ENCODE assay signal across 23 cellular contexts in genomic region chr3:29708884-29709283, GRCh38.
DNase-seq lines count a peak whose midpoint lies in the region; ATAC-seq lines count a peak whose summit lies in the region.
"Had no signal": no experiment of that assay in that cellular context is flagged by ENCODE, and none has a peak within 500 bp of the region (broad histone marks: within the 10 kb centered on the region; RNA-seq: fewer than 3 reads in every experiment).

No MANE protein-coding gene starts in this region.

- H3K4me3 ChIP-seq in mesenchymal stem cell (ENCODE audit: insufficient read depth in 1 of 2, low read depth in 1 of 2, low read length in 2 of 2), result no peak overlapping the region
- no peak overlapping the region for H3K4me3 ChIP-seq in trophoblast cell (ENCODE audit: low read depth, low read length)
- no peak overlapping the region for H3K4me3 ChIP-seq in aorta (ENCODE audit: low read length in 2 of 2)
- H3K4me3 ChIP-seq in GM23248, result no peak overlapping the region
- H3K4me3 ChIP-seq: BLaER1 had no signal

- no peak overlapping the region for H4K12ac ChIP-seq in trophoblast cell (ENCODE audit: low read depth, low read length)

- H3K18ac ChIP-seq in mesenchymal stem cell (ENCODE audit: low read depth in 1 of 2, low read length in 2 of 2) (peak overlapping the region in 1 of 2 experiments; percentile 61), trophoblast cell (ENCODE audit: low read length) (no peak overlapping the region)

- H3K27me3 ChIP-seq in mesenchymal stem cell (ENCODE audit: control insufficient read depth in 1 of 2, insufficient read depth in 1 of 2, low read length in 2 of 2) (no peaks in the 10 kb centered on the region), trophoblast cell (ENCODE audit: insufficient read depth, low read length) (no peaks in the 10 kb centered on the region), aorta (ENCODE audit: control insufficient read depth in 1 of 2, insufficient read depth in 2 of 2, low read length in 1 of 2) (no peaks in the 10 kb centered on the region), GM23248 (replicated peaks; ENCODE audit: insufficient read depth) (no peaks in the 10 kb centered on the region)
- H3K27me3 ChIP-seq: BLaER1 had no signal

- in situ Hi-C loops in GM23248 (cut with MboI), result no loop called here

- peak; percentile 3 for DNase-seq in NCI-H2227 (lab: John Stamatoyannopoulos, UW; ENCODE audit: unreplicated experiment)
- no peak for DNase-seq in NCI-H2227 treated with DMSO at 0.1 percent for 48 hours (lab: John Stamatoyannopoulos, UW)
- no peak for DNase-seq in mesenchymal stem cell
- DNase-seq in trophoblast cell, result no peak
- no peak for DNase-seq in aorta
- no peak for DNase-seq in activated T-cell treated with anti-CD3 and anti-CD28 coated beads for 4 hours
- no peak for DNase-seq in T1000 (lab: John Stamatoyannopoulos, UW)
- no peak for DNase-seq in GM23248
- DNase-seq: ACHN; CD4-positive, alpha-beta T cell; COR-L47; DMS79 treated with DMSO at 0.1 percent for 48 hours; KBM-7; MM.1S; NCI-H1048; NCI-H1417 treated with DMSO at 0.1 percent for 48 hours; NCI-H187 treated with DMSO at 0.1 percent for 48 hours; NCI-H226; NCI-H510A treated with DMSO at 0.1 percent for 48 hours; NCI-H748 treated with DMSO at 0.1 percent for 48 hours had no signal

- H3K9me2 ChIP-seq in GM23248 (ENCODE audit: insufficient read depth), result no peaks in the 10 kb centered on the region; the same call in 1 of the 2 replicates

- peaks cover 0 to 2% of the 10 kb centered on the region in 2 experiments for H3K36me3 ChIP-seq in mesenchymal stem cell (ENCODE audit: control insufficient read depth in 1 of 2, insufficient read depth in 2 of 2, low read depth in 1 of 2, low read length in 2 of 2)
- H3K36me3 ChIP-seq in trophoblast cell (ENCODE audit: control insufficient read depth in 1 of 2, insufficient read depth in 2 of 2, low read length in 2 of 2), result no peaks in the 10 kb centered on the region
- H3K36me3 ChIP-seq in aorta (ENCODE audit: control insufficient read depth in 1 of 2, insufficient read depth in 2 of 2, low read length in 1 of 2), result no peaks in the 10 kb centered on the region
- H3K36me3 ChIP-seq in GM23248 (ENCODE audit: low read depth), result peaks cover 5% of the 10 kb centered on the region; the same call in 1 of the 2 replicates
- H3K36me3 ChIP-seq: BLaER1 had no signal

- H2BK12ac ChIP-seq in mesenchymal stem cell (ENCODE audit: low read length in 2 of 2) (peak overlapping the region in 1 of 2 experiments; percentile 21), trophoblast cell (ENCODE audit: low read length) (no peak overlapping the region)

- H2BK120ac ChIP-seq in mesenchymal stem cell (ENCODE audit: low read depth, low read length), result no peak overlapping the region
- H2BK120ac ChIP-seq in trophoblast cell (ENCODE audit: insufficient read depth, low read length, poor library complexity), result no peak overlapping the region

- H2AK5ac ChIP-seq in mesenchymal stem cell (ENCODE audit: low read length, severe bottlenecking) (no peak overlapping the region), trophoblast cell (ENCODE audit: low read length) (no peak overlapping the region)

- H4K20me1 ChIP-seq in GM23248 (ENCODE audit: insufficient read depth), result no peaks in the 10 kb centered on the region
- H4K20me1 ChIP-seq: BLaER1 had no signal

- intact Hi-C loops in aorta (cut with DNase I), result no loop called here

- H3K79me1 ChIP-seq in mesenchymal stem cell (replicated peaks; ENCODE audit: low read length, poor library complexity, severe bottlenecking), result peaks cover 12% of the 10 kb centered on the region
- H3K79me1 ChIP-seq in trophoblast cell (ENCODE audit: low read length), result no peaks in the 10 kb centered on the region

- H3K4ac ChIP-seq in mesenchymal stem cell (ENCODE audit: low read depth in 1 of 2, low read length in 2 of 2) (no peak overlapping the region), trophoblast cell (ENCODE audit: low read depth, low read length) (no peak overlapping the region)

- H3K4me1 ChIP-seq in mesenchymal stem cell (ENCODE audit: control insufficient read depth, insufficient read depth, low read depth, low read length), result no peaks in the 10 kb centered on the region
- no peaks in the 10 kb centered on the region for H3K4me1 ChIP-seq in trophoblast cell (ENCODE audit: control insufficient read depth in 1 of 2, insufficient read depth in 2 of 2, low read length in 2 of 2)
- H3K4me1 ChIP-seq in aorta (ENCODE audit: control insufficient read depth in 1 of 2, insufficient read depth in 2 of 2, low read length in 2 of 2), result peaks cover 0 to 2% of the 10 kb centered on the region in 2 donors
- no peaks in the 10 kb centered on the region for H3K4me1 ChIP-seq in GM23248 (ENCODE audit: insufficient read depth)
- H3K4me1 ChIP-seq: BLaER1 had no signal

- H3K79me2 ChIP-seq in trophoblast cell (ENCODE audit: control insufficient read depth, insufficient read depth, low read length, poor library complexity), result no peaks in the 10 kb centered on the region
- peaks cover 24% of the 10 kb centered on the region; the same call in 1 of the 2 replicates for H3K79me2 ChIP-seq in GM23248 (ENCODE audit: insufficient read depth)

- no peak overlapping the region for H4K8ac ChIP-seq in mesenchymal stem cell (ENCODE audit: low read length)
- no peak overlapping the region for H4K8ac ChIP-seq in trophoblast cell (ENCODE audit: low read depth, low read length)

- H3F3A ChIP-seq in GM23248 (ENCODE audit: insufficient read depth), result 0 out of 2 replicates have a peak, but pooled peaks cover 4% of the 10 kb centered on the region

- ATAC-seq in aorta (ENCODE audit: low FRiP score), result peak; percentile 32

- H2BK5ac ChIP-seq in mesenchymal stem cell (ENCODE audit: low read depth, low read length, poor library complexity, severe bottlenecking) (no peak overlapping the region), trophoblast cell (ENCODE audit: low read depth, low read length, poor library complexity) (no peak overlapping the region)

- no peak overlapping the region for H3K14ac ChIP-seq in mesenchymal stem cell (ENCODE audit: low read length in 2 of 2)
- H3K14ac ChIP-seq in trophoblast cell (ENCODE audit: low read length), result no peak overlapping the region

- H3K9me3 ChIP-seq in mesenchymal stem cell (ENCODE audit: control insufficient read depth, low read length), result no peaks in the 10 kb centered on the region
- H3K9me3 ChIP-seq in trophoblast cell (ENCODE audit: insufficient read depth, low read depth, low read length), result no peaks in the 10 kb centered on the region
- no peaks in the 10 kb centered on the region for H3K9me3 ChIP-seq in aorta (ENCODE audit: control insufficient read depth, low read length)
- H3K9me3 ChIP-seq in GM23248 (ENCODE audit: low read depth), result no peaks in the 10 kb centered on the region
- H3K9me3 ChIP-seq: BLaER1 had no signal

- 91% methylated on average over 8 of the region's 8 CpGs for WGBS in mesenchymal stem cell
- WGBS in trophoblast cell (ENCODE audit: extremely low coverage, insufficient coverage, insufficient read length), result no CpG with 5 or more reads among the region's 8 CpGs
- 95 to 96% methylated on average over 8 of the region's 8 CpGs for WGBS in aorta, 2 donors
- 97 to 99% methylated on average over 8 of the region's 8 CpGs for WGBS in GM23248 (ENCODE audit: low coverage in 1 of 2, low lambda C conversion rate in 2 of 2, missing lambda C conversion rate in 2 of 2), 2 experiments

- no peak overlapping the region for H2AFZ ChIP-seq in mesenchymal stem cell (ENCODE audit: low read depth, low read length)
- H2AFZ ChIP-seq in trophoblast cell (ENCODE audit: insufficient read depth, low read length, poor library complexity), result no peak overlapping the region
- H2AFZ ChIP-seq in GM23248, result no peak overlapping the region

- H2BK15ac ChIP-seq in mesenchymal stem cell (ENCODE audit: low read depth, poor library complexity, severe bottlenecking), result no peak overlapping the region

- H3K27ac ChIP-seq in mesenchymal stem cell (ENCODE audit: low read length, poor library complexity, severe bottlenecking), result no peak overlapping the region
- H3K27ac ChIP-seq in trophoblast cell (ENCODE audit: low read depth, low read length), result no peak overlapping the region
- no peak overlapping the region for H3K27ac ChIP-seq in aorta (ENCODE audit: low read depth in 1 of 2, low read length in 2 of 2)
- H3K27ac ChIP-seq in GM23248, result no peak overlapping the region
- H3K27ac ChIP-seq: 22Rv1, BLaER1, RWPE1 had no signal

- H4K91ac ChIP-seq in mesenchymal stem cell (ENCODE audit: low read length), result peak overlapping the region; percentile 27
- H4K91ac ChIP-seq in trophoblast cell (ENCODE audit: low read depth, low read length), result no peak overlapping the region

- H3K4me2 ChIP-seq in mesenchymal stem cell (ENCODE audit: low read length, poor library complexity, severe bottlenecking) (no peak overlapping the region), trophoblast cell (ENCODE audit: low read length) (no peak overlapping the region), GM23248 (ENCODE audit: unreplicated experiment) (no peak overlapping the region)
- H3K4me2 ChIP-seq: BLaER1 had no signal

- H3K23ac ChIP-seq in mesenchymal stem cell (ENCODE audit: low read length in 2 of 2), result no peak overlapping the region
- peak overlapping the region; percentile 21 for H3K23ac ChIP-seq in trophoblast cell (ENCODE audit: low read length)

- H3K9ac ChIP-seq in mesenchymal stem cell (ENCODE audit: low read length) (no peak overlapping the region), trophoblast cell (ENCODE audit: low read length) (no peak overlapping the region), GM23248 (no peak overlapping the region)
- H3K9ac ChIP-seq: BLaER1 had no signal
